Comparison of ENCODE assay signal across 5 cellular contexts in genomic region chr2:224202466-224202865, GRCh38.
"Had no signal": no experiment of that assay in that cellular context is flagged by ENCODE, and none has a peak within 500 bp of the region (broad histone marks: within the 10 kb centered on the region; RNA-seq: fewer than 3 reads in every experiment).

No MANE protein-coding gene starts in this region.

- ATAC-seq: HepG2, K562 had no signal

- H3K27ac ChIP-seq: HL-60 had no signal

- H3K4me3 ChIP-seq: K562 had no signal

- DNase-seq: IMR-90, KBM-7 had no signal
